27 cellular contexts compared by ENCODE assay signal in genomic region chr2:29394311-29394710, GRCh38.
"Had no signal": no experiment of that assay in that cellular context is flagged by ENCODE, and none has a peak within 500 bp of the region (broad histone marks: within the 10 kb centered on the region; RNA-seq: fewer than 3 reads in every experiment).

No MANE protein-coding gene starts in this region.

- H3K4me2 ChIP-seq: SK-N-SH had no signal

- H3K27ac ChIP-seq: SJSA1 had no signal

- DNase-seq: activated CD4-positive, alpha-beta T cell treated with anti-CD3 and anti-CD28 coated beads, Interleukin-2, amount 10 ng/mL, durations not matched to agents 24 days and 14 days; activated CD4-positive, alpha-beta T cell treated with anti-CD3 and anti-CD28 coated beads, Interleukin-2, amount 50 U/mL, for 4 hours; activated CD8-positive, alpha-beta T cell treated with anti-CD3 and anti-CD28 coated beads, Interleukin-2, amount 10 ng/mL, durations not matched to agents 7 days and 5 days; activated gamma-delta T cell; activated naive CD4-positive, alpha-beta T cell treated with Interleukin-2 at 50 U/mL for 16 hours; activated naive CD8-positive, alpha-beta T cell treated with anti-CD3 and anti-CD28 coated beads, Interleukin-2, amount 10 ng/mL, durations not matched to agents 7 days and 5 days; activated T-cell treated with anti-CD3 and anti-CD28 coated beads, Interleukin-2, amount 50 U/mL, for 24 hours; amygdala; caudate nucleus; cerebellar nuclear complex; Kasumi-1; MM.1S; MV-4-11; NCI-H1092; NCI-H1436 treated with DMSO at 0.1 percent for 48 hours; NCI-H1694 treated with DMSO at 0.1 percent for 48 hours; NCI-H2029; NCI-H345; NCI-H524 treated with DMSO at 0.1 percent for 48 hours; SHP77; SK-N-SH had no signal

- H3K4me1 ChIP-seq: SJSA1 had no signal

- H3K36me3 ChIP-seq: SJSA1 had no signal

- H3K27ac Mint-ChIP-seq: activated CD4-positive, alpha-beta T cell treated with anti-CD3 and anti-CD28 coated beads, Interleukin-2, amount 10 ng/mL, durations not matched to agents 24 days and 14 days; activated CD8-positive, alpha-beta T cell treated with anti-CD3 and anti-CD28 coated beads, Interleukin-2, amount 10 ng/mL, durations not matched to agents 7 days and 5 days; activated naive CD4-positive, alpha-beta T cell treated with anti-CD3 and anti-CD28 coated beads, Interleukin-2, amount 50 U/mL, for 24 hours; activated naive CD8-positive, alpha-beta T cell treated with anti-CD3 and anti-CD28 coated beads, Interleukin-2, amount 10 ng/mL, durations not matched to agents 7 days and 5 days; activated T-cell treated with anti-CD3 and anti-CD28 coated beads, Interleukin-2, amount 50 U/mL, for 24 hours; activated T-helper 2 cell treated with anti-CD3 and anti-CD28 coated beads, Interferon-gamma antibody, Interleukin-2, Interleukin-4, amounts not matched to agents 10 μg/mL and 5 μg/mL and 100 μg/mL, durations not matched to agents 14 hours and 24 hours and 36 hours; T-helper 1 cell treated with Interleukin-12 subunit alpha and Interleukin-12 subunit beta and Interleukin-4 antibody, amounts not matched to agents 30 μg/mL and 1 μg/mL, for 36 hours; T-helper 2 cell treated with Interferon-gamma antibody and Interleukin-4, amounts not matched to agents 5 μg/mL and 100 μg/mL, for 36 hours had no signal

- H3K9me3 ChIP-seq: SJSA1, SK-N-SH had no signal

- H3K4me1 Mint-ChIP-seq: activated CD4-positive, alpha-beta T cell treated with anti-CD3 and anti-CD28 coated beads, Interleukin-2, amount 10 ng/mL, durations not matched to agents 24 days and 14 days; activated naive CD4-positive, alpha-beta T cell treated with anti-CD3 and anti-CD28 coated beads, Interleukin-2, amount 50 U/mL, for 24 hours; activated naive CD8-positive, alpha-beta T cell treated with anti-CD3 and anti-CD28 coated beads, Interleukin-2, amount 10 ng/mL, durations not matched to agents 7 days and 5 days had no signal

- H3K9ac ChIP-seq: SK-N-SH had no signal

- H3K27me3 Mint-ChIP-seq: brain had no signal

- H3K4me3 ChIP-seq: SJSA1 had no signal

- H3K9me3 Mint-ChIP-seq: activated CD4-positive, alpha-beta T cell treated with anti-CD3 and anti-CD28 coated beads, Interleukin-2, amount 10 ng/mL, durations not matched to agents 24 days and 14 days; activated naive CD4-positive, alpha-beta T cell treated with anti-CD3 and anti-CD28 coated beads, Interleukin-2, amount 50 U/mL, for 24 hours; activated naive CD8-positive, alpha-beta T cell treated with anti-CD3 and anti-CD28 coated beads, Interleukin-2, amount 10 ng/mL, durations not matched to agents 7 days and 5 days; activated T-cell treated with anti-CD3 and anti-CD28 coated beads, Interleukin-2, amount 50 U/mL, for 24 hours; activated T-helper 2 cell treated with anti-CD3 and anti-CD28 coated beads, Interferon-gamma antibody, Interleukin-2, Interleukin-4, amounts not matched to agents 10 μg/mL and 5 μg/mL and 100 μg/mL, durations not matched to agents 14 hours and 24 hours and 36 hours; T-helper 1 cell treated with Interleukin-12 subunit alpha and Interleukin-12 subunit beta and Interleukin-4 antibody, amounts not matched to agents 30 μg/mL and 1 μg/mL, for 36 hours; T-helper 2 cell treated with Interferon-gamma antibody and Interleukin-4, amounts not matched to agents 5 μg/mL and 100 μg/mL, for 36 hours had no signal

- H3K36me3 Mint-ChIP-seq: activated naive CD4-positive, alpha-beta T cell treated with anti-CD3 and anti-CD28 coated beads, Interleukin-2, amount 50 U/mL, for 24 hours; activated naive CD8-positive, alpha-beta T cell treated with anti-CD3 and anti-CD28 coated beads, Interleukin-2, amount 10 ng/mL, durations not matched to agents 7 days and 5 days; brain had no signal

- H3K4me3 Mint-ChIP-seq: activated CD4-positive, alpha-beta T cell treated with anti-CD3 and anti-CD28 coated beads, Interleukin-2, amount 10 ng/mL, durations not matched to agents 24 days and 14 days; activated CD8-positive, alpha-beta T cell treated with anti-CD3 and anti-CD28 coated beads, Interleukin-2, amount 10 ng/mL, durations not matched to agents 7 days and 5 days; activated naive CD4-positive, alpha-beta T cell treated with anti-CD3 and anti-CD28 coated beads, Interleukin-2, amount 50 U/mL, for 24 hours; activated naive CD8-positive, alpha-beta T cell treated with anti-CD3 and anti-CD28 coated beads, Interleukin-2, amount 10 ng/mL, durations not matched to agents 7 days and 5 days; activated T-cell treated with anti-CD3 and anti-CD28 coated beads, Interleukin-2, amount 50 U/mL, for 24 hours; T-helper 1 cell treated with Interleukin-12 subunit alpha and Interleukin-12 subunit beta and Interleukin-4 antibody, amounts not matched to agents 30 μg/mL and 1 μg/mL, for 36 hours; T-helper 2 cell treated with Interferon-gamma antibody and Interleukin-4, amounts not matched to agents 5 μg/mL and 100 μg/mL, for 36 hours had no signal
